Comparison of ENCODE assay signal across 25 cellular contexts in genomic region chrX:150715180-150715579, GRCh38. TPM values are rescaled to one million over a fixed set of nuclear protein-coding genes. Genes with fewer than 3 reads are reported as not detected.
A peak's percentile ranks its signal among the peaks of the same experiment; 100 is the strongest.
DNase-seq lines count a peak whose midpoint lies in the region; ATAC-seq, FAIRE-seq and TF ChIP-seq lines count a peak whose summit lies in the region.
"Had no signal": no experiment of that assay in that cellular context is flagged by ENCODE, and none has a peak within 500 bp of the region (broad histone marks: within the 10 kb centered on the region; RNA-seq: fewer than 3 reads in every experiment).

No MANE protein-coding gene starts in this region.

- DNase-seq in DMS53 (lab: John Stamatoyannopoulos, UW) = peak; percentile 5
- no peak for DNase-seq in DMS53 treated with DMSO at 0.1 percent for 48 hours (lab: John Stamatoyannopoulos, UW; ENCODE audit: unreplicated experiment)
- DNase-seq in H54 (ENCODE audit: insufficient read length, low spot score) = no peak
- peak; percentile 23 for DNase-seq in dermis blood vessel endothelial cell
- no peak for DNase-seq in naive thymus-derived CD8-positive, alpha-beta T cell
- no peak for DNase-seq in NCI-H128 (lab: John Stamatoyannopoulos, UW; ENCODE audit: unreplicated experiment)
- no peak for DNase-seq in activated CD4-positive, alpha-beta T cell treated with anti-CD3 and anti-CD28 coated beads, Interleukin-2, amount 50 U/mL, for 4 hours
- DNase-seq: activated CD4-positive, alpha-beta T cell treated with anti-CD3 and anti-CD28 coated beads for 1 hour; activated CD8-positive, alpha-beta memory T cell treated with anti-CD3 and anti-CD28 coated beads, Interleukin-2, amount 10 ng/mL, durations not matched to agents 7 days and 5 days; brain microvascular endothelial cell; CD8-positive, alpha-beta memory T cell; DMS153; effector CD8-positive, alpha-beta T cell; KG1; left lung; midbrain; NCI-H1694 treated with DMSO at 0.1 percent for 48 hours; NCI-H2171; NCI-H524; posterior cingulate gyrus; sigmoid colon had no signal

- H3K4me1 Mint-ChIP-seq in naive thymus-derived CD8-positive, alpha-beta T cell = peaks cover 8 to 47% (median 37%) of the 10 kb centered on the region in 4 donors

- POLR2A ChIA-PET in naive thymus-derived CD8-positive, alpha-beta T cell (lab: Charles Lee) = interaction anchor here (5.4 kb wide), 1 partner anchor 22 kb away, joined by 27 read pairs; the partner anchor contains the start of gene MTMR1

- H3K27ac Mint-ChIP-seq in naive thymus-derived CD8-positive, alpha-beta T cell = peak overlapping the region in 7 of 10 donors; percentile 2 to 80 (median 59)
- H3K27ac Mint-ChIP-seq: activated CD8-positive, alpha-beta memory T cell treated with anti-CD3 and anti-CD28 coated beads, Interleukin-2, amount 10 ng/mL, durations not matched to agents 7 days and 5 days; activated T-helper 17 cell treated with anti-CD3 and anti-CD28 coated beads, Interleukin-2, amount 50 U/mL, for 72 hours; natural killer cell treated with Interleukin-12 subunit alpha and Interleukin-12 subunit beta and Interleukin-15 and Interleukin-18, amount 100 ng/mL, for 72 hours had no signal

- peak; percentile 27 for FAIRE-seq in H54 (lab: Jason Lieb, UNC)
- FAIRE-seq: H1 had no signal

- H3K36me3 Mint-ChIP-seq in naive thymus-derived CD8-positive, alpha-beta T cell = peaks cover 0 to 19% (median 0%) of the 10 kb centered on the region in 3 donors
- H3K36me3 Mint-ChIP-seq: natural killer cell treated with Interleukin-12 subunit alpha and Interleukin-12 subunit beta and Interleukin-15 and Interleukin-18, amount 100 ng/mL, for 72 hours had no signal

- no peak overlapping the region for H3K4me3 Mint-ChIP-seq in naive thymus-derived CD8-positive, alpha-beta T cell
- H3K4me3 Mint-ChIP-seq: activated CD8-positive, alpha-beta memory T cell treated with anti-CD3 and anti-CD28 coated beads, Interleukin-2, amount 10 ng/mL, durations not matched to agents 7 days and 5 days; activated T-helper 17 cell treated with anti-CD3 and anti-CD28 coated beads, Interleukin-2, amount 50 U/mL, for 72 hours; CD8-positive, alpha-beta memory T cell; natural killer cell treated with Interleukin-12 subunit alpha and Interleukin-12 subunit beta and Interleukin-15 and Interleukin-18, amount 100 ng/mL, for 72 hours had no signal

- H3K9me3 Mint-ChIP-seq in naive thymus-derived CD8-positive, alpha-beta T cell = no peaks in the 10 kb centered on the region
- H3K9me3 Mint-ChIP-seq: activated T-helper 17 cell treated with anti-CD3 and anti-CD28 coated beads, Interleukin-2, amount 50 U/mL, for 72 hours; CD8-positive, alpha-beta memory T cell; natural killer cell treated with Interleukin-12 subunit alpha and Interleukin-12 subunit beta and Interleukin-15 and Interleukin-18, amount 100 ng/mL, for 72 hours had no signal

- ATAC-seq in naive thymus-derived CD8-positive, alpha-beta T cell = no peak
- no peak for ATAC-seq in HG02981 (IDR thresholded peaks at IDR 0.05; ENCODE audit: unreplicated experiment)
- ATAC-seq: activated CD8-positive, alpha-beta memory T cell treated with anti-CD3 and anti-CD28 coated beads, Interleukin-2, amount 10 ng/mL, durations not matched to agents 7 days and 5 days; activated T-helper 17 cell treated with anti-CD3 and anti-CD28 coated beads, Interleukin-2, amount 50 U/mL, for 72 hours; left lung; natural killer cell treated with Interleukin-12 subunit alpha and Interleukin-12 subunit beta and Interleukin-15 and Interleukin-18, amount 100 ng/mL, for 72 hours had no signal

- TF ChIP-seq POLR2A in H54 (IDR thresholded peaks at IDR 0.05; ENCODE audit: low read depth, low read length) = no peak

- H3K27me3 Mint-ChIP-seq in naive thymus-derived CD8-positive, alpha-beta T cell = no peaks in the 10 kb centered on the region
- H3K27me3 Mint-ChIP-seq: activated CD8-positive, alpha-beta memory T cell treated with anti-CD3 and anti-CD28 coated beads, Interleukin-2, amount 10 ng/mL, durations not matched to agents 7 days and 5 days; activated T-helper 17 cell treated with anti-CD3 and anti-CD28 coated beads, Interleukin-2, amount 50 U/mL, for 72 hours; CD8-positive, alpha-beta memory T cell; natural killer cell treated with Interleukin-12 subunit alpha and Interleukin-12 subunit beta and Interleukin-15 and Interleukin-18, amount 100 ng/mL, for 72 hours had no signal

RNA-seq across cellular contexts. Expression of gene MTMR1, which starts 22.0 kb away (rescaled TPM):
- total RNA-seq in dermis blood vessel endothelial cell = 15.1 and 17.4 TPM in 2 replicates
- total RNA-seq in naive thymus-derived CD8-positive, alpha-beta T cell = 10 to 100 TPM; 35.7 to 37.4 TPM
- 10 to 100 TPM; 13.0 to 28.3 (median 21.7) TPM for polyA plus RNA-seq in naive thymus-derived CD8-positive, alpha-beta T cell

Comparison
In these comparisons a context has a peak if more than half of its experiments do, and no peak if none do; other contexts are left out.
1. DNase-seq: peak in DMS53 (single experiment) and dermis blood vessel endothelial cell (single experiment); none in DMS53 treated with DMSO at 0.1 percent for 48 hours (single experiment), H54 (single experiment), naive thymus-derived CD8-positive, alpha-beta T cell (0 of 10), NCI-H128 (single experiment) and activated CD4-positive, alpha-beta T cell treated with anti-CD3 and anti-CD28 coated beads, Interleukin-2, amount 50 U/mL, for 4 hours (0 of 2).